Comparison of ENCODE assay signal across 13 cellular contexts in genomic region chr2:119838179-119838578, GRCh38.
A peak's percentile ranks its signal among the peaks of the same experiment; 100 is the strongest.
DNase-seq lines count a peak whose midpoint lies in the region; ATAC-seq and TF ChIP-seq lines count a peak whose summit lies in the region.
"Had no signal": no experiment of that assay in that cellular context is flagged by ENCODE, and none has a peak within 500 bp of the region (broad histone marks: within the 10 kb centered on the region; RNA-seq: fewer than 3 reads in every experiment).

No MANE protein-coding gene starts in this region.

- no peaks in the 10 kb centered on the region for H3K27me3 ChIP-seq in CD4-positive, CD25-positive, alpha-beta regulatory T cell (ENCODE audit: control insufficient read depth, insufficient read depth, low read length)
- no peaks in the 10 kb centered on the region for H3K27me3 ChIP-seq in HAP-1 (ENCODE audit: low read depth)

- H3K27me3 Mint-ChIP-seq in CD4-positive, CD25-positive, alpha-beta regulatory T cell: no peaks in the 10 kb centered on the region
- no peaks in the 10 kb centered on the region for H3K27me3 Mint-ChIP-seq in Calu3 (ENCODE audit: unreplicated experiment)
- no peaks in the 10 kb centered on the region; the same call in 1 of the 2 replicates for H3K27me3 Mint-ChIP-seq in WTC11 (ENCODE audit: low read depth)
- H3K27me3 Mint-ChIP-seq: activated naive CD8-positive, alpha-beta T cell treated with anti-CD3 and anti-CD28 coated beads, Interleukin-2, amount 10 ng/mL, durations not matched to agents 7 days and 5 days had no signal

- CTCF ChIA-PET in Calu3 (lab: Charles Lee) (interaction anchor here (0.9 kb wide), 1 partner anchor 118 kb away, joined by 3 read pairs; no protein-coding TSS in a partner anchor), WTC11 (lab: Charles Lee) (interaction anchor here (0.6 to 2.0 kb wide), 5 partner anchors 21 to 1853 kb away, joined by 3 to 4 read pairs (median 3); no protein-coding TSS in a partner anchor)

- intact Hi-C loops in Calu3 (cut with micrococcal nuclease; ENCODE audit: unreplicated experiment): no loop called here

- ATAC-seq in CD4-positive, CD25-positive, alpha-beta regulatory T cell (ENCODE audit: low read depth in 2 of 2): no peak
- ATAC-seq in WTC11 (no peak), HG03457 (IDR thresholded peaks at IDR 0.05; ENCODE audit: unreplicated experiment) (no peak)
- ATAC-seq: HCT116 had no signal

- DNase-seq in CD4-positive, CD25-positive, alpha-beta regulatory T cell: no peak
- peak; percentile 24 for DNase-seq in Calu3
- DNase-seq in WTC11 (ENCODE audit: low spot score): no peak
- DNase-seq in iPS-NIHi11 (ENCODE audit: low spot score): peak; percentile 9
- DNase-seq in HAP-1 (ENCODE audit: low spot score in 2 of 2): no peak
- no peak for DNase-seq in DMS153 treated with DMSO at 0.1 percent for 48 hours (lab: John Stamatoyannopoulos, UW; ENCODE audit: unreplicated experiment)
- no peak for DNase-seq in effector CD4-positive, alpha-beta T cell
- DNase-seq: activated naive CD8-positive, alpha-beta T cell treated with anti-CD3 and anti-CD28 coated beads, Interleukin-2, amount 10 ng/mL, durations not matched to agents 7 days and 5 days; MM.1S had no signal

- H3K9me3 ChIP-seq in CD4-positive, CD25-positive, alpha-beta regulatory T cell (ENCODE audit: control insufficient read depth in 2 of 2, low read length in 2 of 2): no peaks in the 10 kb centered on the region
- H3K9me3 ChIP-seq in HAP-1: no peaks in the 10 kb centered on the region

- H3K4me3 ChIP-seq in CD4-positive, CD25-positive, alpha-beta regulatory T cell (ENCODE audit: low read depth, low read length): no peak overlapping the region
- H3K4me3 ChIP-seq in HAP-1: no peak overlapping the region
- H3K4me3 ChIP-seq: lung, skin epidermis had no signal

- H3K9me3 Mint-ChIP-seq in CD4-positive, CD25-positive, alpha-beta regulatory T cell: peaks cover 0 to 1% (median 0%) of the 10 kb centered on the region in 7 donors
- H3K9me3 Mint-ChIP-seq in Calu3 (ENCODE audit: low read depth, unreplicated experiment) (no peaks in the 10 kb centered on the region), WTC11 (peaks cover 17% of the 10 kb centered on the region)

- TF ChIP-seq CTCF in Calu3 (IDR thresholded peaks at IDR 0.05; ENCODE audit: unreplicated experiment): no peak
- TF ChIP-seq CTCF in WTC11 (IDR thresholded peaks at IDR 0.05): no peak

- H3K27ac ChIP-seq in CD4-positive, CD25-positive, alpha-beta regulatory T cell (ENCODE audit: insufficient read depth, low read length, poor library complexity, severe bottlenecking): no peak overlapping the region

- peak overlapping the region in 2 of 4 donors; percentile 5 to 11 for H3K4me3 Mint-ChIP-seq in CD4-positive, CD25-positive, alpha-beta regulatory T cell
- H3K4me3 Mint-ChIP-seq in Calu3 (ENCODE audit: low read depth, unreplicated experiment): no peak overlapping the region
- H3K4me3 Mint-ChIP-seq in WTC11: no peak overlapping the region
- H3K4me3 Mint-ChIP-seq: activated naive CD8-positive, alpha-beta T cell treated with anti-CD3 and anti-CD28 coated beads, Interleukin-2, amount 10 ng/mL, durations not matched to agents 7 days and 5 days had no signal

- H3K4me1 ChIP-seq in CD4-positive, CD25-positive, alpha-beta regulatory T cell (ENCODE audit: control insufficient read depth, insufficient read depth, low read length, poor library complexity, severe bottlenecking): peaks cover 16% of the 10 kb centered on the region
- no peaks in the 10 kb centered on the region; the same call in 1 of the 2 replicates for H3K4me1 ChIP-seq in HAP-1

- peaks cover 14% of the 10 kb centered on the region for H3K36me3 Mint-ChIP-seq in CD4-positive, CD25-positive, alpha-beta regulatory T cell
- H3K36me3 Mint-ChIP-seq in Calu3 (ENCODE audit: insufficient read depth, unreplicated experiment): peaks cover 9% of the 10 kb centered on the region
- peaks cover 20% of the 10 kb centered on the region for H3K36me3 Mint-ChIP-seq in WTC11

- no peaks in the 10 kb centered on the region for H3K36me3 ChIP-seq in CD4-positive, CD25-positive, alpha-beta regulatory T cell (ENCODE audit: control insufficient read depth, insufficient read depth, low read length)
- H3K36me3 ChIP-seq in HAP-1 (replicated peaks): no peaks in the 10 kb centered on the region

- BruUV-seq in Calu3 (replicated peaks; lab: Mats Ljungman, UMichigan): no TSS peak

- peaks cover 33 to 59% (median 48%) of the 10 kb centered on the region in 4 donors for H3K4me1 Mint-ChIP-seq in CD4-positive, CD25-positive, alpha-beta regulatory T cell
- H3K4me1 Mint-ChIP-seq in Calu3 (ENCODE audit: low read depth, unreplicated experiment): peaks cover 28% of the 10 kb centered on the region
- H3K4me1 Mint-ChIP-seq in WTC11: peaks cover 22% of the 10 kb centered on the region

- in situ Hi-C loops in HAP-1 (cut with MboI; ENCODE audit: low sequenced_read_pairs): no loop called here

- H3K27ac Mint-ChIP-seq in CD4-positive, CD25-positive, alpha-beta regulatory T cell: peak overlapping the region; percentile 31 to 62 (median 38)
- H3K27ac Mint-ChIP-seq in Calu3 (ENCODE audit: unreplicated experiment) (no peak overlapping the region), WTC11 (peak overlapping the region; percentile 35)
- H3K27ac Mint-ChIP-seq: activated naive CD8-positive, alpha-beta T cell treated with anti-CD3 and anti-CD28 coated beads, Interleukin-2, amount 10 ng/mL, durations not matched to agents 7 days and 5 days had no signal

- POLR2A ChIA-PET in WTC11 (lab: Charles Lee): no interaction called here

TF ChIP-seq in WTC11, 78 proteins besides CTCF, POLR2A, EP300 and RAD21:
- TF ChIP-seq, protein P1, sequence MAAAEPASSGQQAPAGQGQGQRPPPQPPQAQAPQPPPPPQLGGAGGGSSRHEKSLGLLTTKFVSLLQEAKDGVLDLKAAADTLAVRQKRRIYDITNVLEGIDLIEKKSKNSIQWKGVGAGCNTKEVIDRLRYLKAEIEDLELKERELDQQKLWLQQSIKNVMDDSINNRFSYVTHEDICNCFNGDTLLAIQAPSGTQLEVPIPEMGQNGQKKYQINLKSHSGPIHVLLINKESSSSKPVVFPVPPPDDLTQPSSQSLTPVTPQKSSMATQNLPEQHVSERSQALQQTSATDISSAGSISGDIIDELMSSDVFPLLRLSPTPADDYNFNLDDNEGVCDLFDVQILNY (CRISPR knock-in tag; IDR thresholded peaks at IDR 0.05): no peak
- TF ChIP-seq ETV6 (CRISPR knock-in tag; IDR thresholded peaks at IDR 0.05) (no peak), ELF4 (CRISPR knock-in tag; IDR thresholded peaks at IDR 0.05; ENCODE audit: low read depth) (no peak), ZMAT4 (CRISPR knock-in tag; IDR thresholded peaks at IDR 0.05) (no peak), NR1H2 (CRISPR knock-in tag; IDR thresholded peaks at IDR 0.05) (no peak), TCF7 (CRISPR knock-in tag; IDR thresholded peaks at IDR 0.05; ENCODE audit: low read depth) (no peak), GABPB1 (CRISPR knock-in tag; IDR thresholded peaks at IDR 0.05) (no peak), TEAD1 (CRISPR knock-in tag; IDR thresholded peaks at IDR 0.05) (no peak)

Comparison
In these comparisons a context has a peak if more than half of its experiments do, and no peak if none do; other contexts are left out.
1. DNase-seq: peak in Calu3 (single experiment) and iPS-NIHi11 (single experiment); none in CD4-positive, CD25-positive, alpha-beta regulatory T cell (0 of 3), WTC11 (single experiment), HAP-1 (0 of 2), DMS153 treated with DMSO at 0.1 percent for 48 hours (single experiment) and effector CD4-positive, alpha-beta T cell (single experiment).